7 cellular contexts compared by ENCODE assay signal in the genomic region with DNA sequence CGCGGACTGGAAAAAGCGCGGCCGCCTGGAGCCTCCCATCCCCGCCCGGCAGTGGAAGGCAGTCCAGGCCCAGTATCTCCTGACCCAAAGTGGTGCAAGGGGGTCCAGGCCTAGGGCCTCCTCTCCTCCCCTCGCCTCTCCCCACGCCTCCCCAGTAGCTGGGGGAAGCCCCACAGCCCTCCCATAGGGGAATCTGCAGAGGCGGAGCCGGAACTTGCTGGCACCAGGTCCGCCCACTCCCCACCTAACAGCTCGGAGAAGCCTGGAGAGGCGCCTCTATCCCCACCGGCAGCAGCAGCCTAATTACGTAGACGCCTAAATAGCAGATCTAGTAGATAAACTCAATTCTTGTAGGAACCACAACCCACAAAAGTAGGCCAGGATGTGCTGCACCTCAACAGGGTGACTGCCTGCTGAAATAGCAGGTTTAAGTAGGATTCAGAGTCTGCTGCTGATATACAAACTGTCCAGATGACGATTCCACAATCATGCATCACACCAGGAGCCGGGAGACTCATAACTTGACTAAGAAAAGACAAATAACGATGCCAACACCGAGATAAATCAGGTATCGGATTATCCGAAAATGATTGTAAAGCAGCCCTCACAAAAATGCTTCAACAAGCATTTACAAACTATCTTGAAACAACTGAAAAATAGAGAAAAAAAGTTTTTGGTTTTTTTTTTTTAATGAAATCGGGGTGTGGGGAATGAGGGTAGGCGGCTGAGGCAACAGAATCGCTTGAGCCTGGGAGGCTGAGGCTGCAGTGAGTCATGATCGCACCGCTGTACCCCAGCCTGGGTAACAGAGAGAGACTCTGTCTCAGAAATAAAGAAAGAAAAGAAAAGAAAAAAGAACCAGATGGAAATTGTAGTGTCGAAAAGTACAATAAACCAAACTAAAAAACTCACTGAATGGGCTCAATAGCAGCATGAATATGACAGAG. TPM values are rescaled to one million over a fixed set of nuclear protein-coding genes. Genes with fewer than 3 reads are reported as not detected.
A peak's percentile ranks its signal among the peaks of the same experiment; 100 is the strongest.
DNase-seq lines count a peak whose midpoint lies in the region; ATAC-seq and TF ChIP-seq lines count a peak whose summit lies in the region.

No MANE protein-coding gene starts in this region.

- no peaks in the 10 kb centered on the region for H3K9me3 ChIP-seq in mononuclear cell (ENCODE audit: low read depth, low read length)
- no peaks in the 10 kb centered on the region for H3K9me3 ChIP-seq in testis
- H3K9me3 ChIP-seq in ascending aorta, result no peaks in the 10 kb centered on the region
- no peaks in the 10 kb centered on the region for H3K9me3 ChIP-seq in tibial artery
- no peaks in the 10 kb centered on the region for H3K9me3 ChIP-seq in gastrocnemius medialis

- in situ Hi-C loops in gastrocnemius medialis (cut with MboI; ENCODE audit: low sequenced_read_pairs in 4 of 4), result no loop called here

- ATAC-seq in activated T-cell treated with anti-CD3 and anti-CD28 coated beads, Interleukin-2, amount 50 U/mL, for 72 hours (replicated peaks in 1 of 2), result peak; percentile 90 to 92
- no peak for ATAC-seq in gastrocnemius medialis

- H3K27me3 Mint-ChIP-seq in activated T-cell treated with anti-CD3 and anti-CD28 coated beads, Interleukin-2, amount 50 U/mL, for 72 hours (ENCODE audit: low read depth), result no peaks in the 10 kb centered on the region

- 59% methylated on average over 12 to 29 of the region's 29 CpGs for WGBS in testis, 2 donors

- H3K27me3 ChIP-seq in mononuclear cell (ENCODE audit: insufficient read depth, low read length) (no peaks in the 10 kb centered on the region), testis (no peaks in the 10 kb centered on the region), ascending aorta (no peaks in the 10 kb centered on the region), tibial artery (peaks cover 0 to 10% of the 10 kb centered on the region in 2 donors), gastrocnemius medialis (no peaks in the 10 kb centered on the region)

- DNase-seq in NB4 (ENCODE audit: low read depth) (peak; percentile 89), testis (no peak), ascending aorta (ENCODE audit: low spot score in 2 of 2) (no peak), tibial artery (no peak), gastrocnemius medialis (no peak)
- DNase-seq in activated T-cell treated with anti-CD3 and anti-CD28 coated beads, Interleukin-2, amount 50 U/mL, for 72 hours, result peak; percentile 86 to 89

- peaks cover 15% of the 10 kb centered on the region for H3K4me1 ChIP-seq in mononuclear cell (ENCODE audit: insufficient read depth, low read length)
- no peaks in the 10 kb centered on the region for H3K4me1 ChIP-seq in testis
- no peaks in the 10 kb centered on the region for H3K4me1 ChIP-seq in ascending aorta
- H3K4me1 ChIP-seq in tibial artery, result no peaks in the 10 kb centered on the region
- H3K4me1 ChIP-seq in gastrocnemius medialis, result no peaks in the 10 kb centered on the region

- H3K36me3 ChIP-seq in testis (ENCODE audit: low read depth, missing control alignments) (no peaks in the 10 kb centered on the region), ascending aorta (no peaks in the 10 kb centered on the region), tibial artery (no peaks in the 10 kb centered on the region), gastrocnemius medialis (no peaks in the 10 kb centered on the region)

- H3K27ac ChIP-seq in testis (no peak overlapping the region), ascending aorta (no peak overlapping the region), tibial artery (no peak overlapping the region), gastrocnemius medialis (no peak overlapping the region)

- TF ChIP-seq POLR2A in NB4 (IDR thresholded peaks at IDR 0.05; ENCODE audit: extremely low read depth, insufficient read length) (peak; percentile 45), testis (IDR thresholded peaks at IDR 0.05) (no peak), gastrocnemius medialis (IDR thresholded peaks at IDR 0.05) (no peak)

- peak overlapping the region; percentile 59 for H3K4me3 ChIP-seq in NB4 (ENCODE audit: low read depth, low read length)
- H3K4me3 ChIP-seq in mononuclear cell (ENCODE audit: low read length), result peak overlapping the region; percentile 35
- peak overlapping the region; percentile 26 to 29 for H3K4me3 ChIP-seq in testis
- H3K4me3 ChIP-seq in ascending aorta, result no peak overlapping the region
- H3K4me3 ChIP-seq in tibial artery, result no peak overlapping the region
- no peak overlapping the region for H3K4me3 ChIP-seq in gastrocnemius medialis

- H3K4me3 Mint-ChIP-seq in activated T-cell treated with anti-CD3 and anti-CD28 coated beads, Interleukin-2, amount 50 U/mL, for 72 hours, result peak overlapping the region; percentile 66 to 90

- peaks cover 38% of the 10 kb centered on the region for H3K4me1 Mint-ChIP-seq in activated T-cell treated with anti-CD3 and anti-CD28 coated beads, Interleukin-2, amount 50 U/mL, for 72 hours (ENCODE audit: low read depth)

- intact Hi-C loops in testis (cut with DNase I; ENCODE audit: low total_unique reads), result no loop called here
- intact Hi-C loops in ascending aorta (cut with DNase I), result no loop called here
- intact Hi-C loops in tibial artery (cut with DNase I; ENCODE audit: low total_unique reads), result no loop called here
- intact Hi-C loops in gastrocnemius medialis (cut with DNase I; ENCODE audit: low total_unique reads), result no loop called here

- H3K36me3 Mint-ChIP-seq in activated T-cell treated with anti-CD3 and anti-CD28 coated beads, Interleukin-2, amount 50 U/mL, for 72 hours (ENCODE audit: insufficient read depth in 2 of 2), result no peaks in the 10 kb centered on the region

- no peak for TF ChIP-seq CTCF in NB4 (IDR thresholded peaks at IDR 0.05; ENCODE audit: low read depth, low read length)
- TF ChIP-seq CTCF in testis (IDR thresholded peaks at IDR 0.05), result no peak
- no peak for TF ChIP-seq CTCF in ascending aorta (IDR thresholded peaks at IDR 0.05)
- no peak for TF ChIP-seq CTCF in tibial artery (IDR thresholded peaks at IDR 0.05)
- TF ChIP-seq CTCF in gastrocnemius medialis (IDR thresholded peaks at IDR 0.05 in 4 of 5, conservative IDR thresholded peaks at IDR 0.05 in 1 of 5), result no peak

- no peaks in the 10 kb centered on the region for H3K9me3 Mint-ChIP-seq in activated T-cell treated with anti-CD3 and anti-CD28 coated beads, Interleukin-2, amount 50 U/mL, for 72 hours

- H3K27ac Mint-ChIP-seq in activated T-cell treated with anti-CD3 and anti-CD28 coated beads, Interleukin-2, amount 50 U/mL, for 72 hours, result peak overlapping the region; percentile 93

RNA-seq across cellular contexts. Expression of a gene that starts 11.4 kb away (rescaled TPM):
- total RNA-seq in activated T-cell treated with anti-CD3 and anti-CD28 coated beads, Interleukin-2, amount 50 U/mL, for 72 hours, result 10 to 100 TPM; 42.3 to 43.4 TPM
- total RNA-seq in mononuclear cell, result 85.1 TPM
- total RNA-seq in testis, result 100 to 1,000 TPM; 113 to 122 TPM
- 114 TPM for polyA plus RNA-seq in testis (ENCODE audit: insufficient read depth, low read depth, low replicate concordance)
- total RNA-seq in ascending aorta, result 32.5 TPM
- 10 to 100 TPM; 15.6 to 25.2 (median 18.1) TPM for total RNA-seq in gastrocnemius medialis

RNA-seq across cellular contexts. Expression of a gene that starts 14.6 kb away (rescaled TPM):
- total RNA-seq in activated T-cell treated with anti-CD3 and anti-CD28 coated beads, Interleukin-2, amount 50 U/mL, for 72 hours, result 10 to 100 TPM; 22.3 to 23.6 TPM
- total RNA-seq in mononuclear cell, result 20.8 TPM
- 10 to 100 TPM; 17.2 to 18.2 TPM for total RNA-seq in testis
- polyA plus RNA-seq in testis (ENCODE audit: insufficient read depth, low read depth, low replicate concordance), result 9.1 TPM
- total RNA-seq in ascending aorta, result 10.1 TPM
- 1 to 10 TPM; 6.7 to 8.4 (median 7.5) TPM for total RNA-seq in gastrocnemius medialis

Comparison
In these comparisons a context has a peak if more than half of its experiments do, and no peak if none do; other contexts are left out.
1. DNase-seq: peak in NB4 (single experiment) and activated T-cell treated with anti-CD3 and anti-CD28 coated beads, Interleukin-2, amount 50 U/mL, for 72 hours (2 of 2); none in testis (single experiment), ascending aorta (0 of 2), tibial artery (0 of 2) and gastrocnemius medialis (0 of 2).
2. H3K4me3 ChIP-seq: peak in NB4 (single experiment), mononuclear cell (single experiment) and testis (2 of 2); none in ascending aorta (0 of 2), tibial artery (0 of 2) and gastrocnemius medialis (0 of 4).
3. ATAC-seq: peak in activated T-cell treated with anti-CD3 and anti-CD28 coated beads, Interleukin-2, amount 50 U/mL, for 72 hours (2 of 2); none in gastrocnemius medialis (0 of 2).